Comparison of ENCODE assay signal across 8 cellular contexts in the genomic region with DNA sequence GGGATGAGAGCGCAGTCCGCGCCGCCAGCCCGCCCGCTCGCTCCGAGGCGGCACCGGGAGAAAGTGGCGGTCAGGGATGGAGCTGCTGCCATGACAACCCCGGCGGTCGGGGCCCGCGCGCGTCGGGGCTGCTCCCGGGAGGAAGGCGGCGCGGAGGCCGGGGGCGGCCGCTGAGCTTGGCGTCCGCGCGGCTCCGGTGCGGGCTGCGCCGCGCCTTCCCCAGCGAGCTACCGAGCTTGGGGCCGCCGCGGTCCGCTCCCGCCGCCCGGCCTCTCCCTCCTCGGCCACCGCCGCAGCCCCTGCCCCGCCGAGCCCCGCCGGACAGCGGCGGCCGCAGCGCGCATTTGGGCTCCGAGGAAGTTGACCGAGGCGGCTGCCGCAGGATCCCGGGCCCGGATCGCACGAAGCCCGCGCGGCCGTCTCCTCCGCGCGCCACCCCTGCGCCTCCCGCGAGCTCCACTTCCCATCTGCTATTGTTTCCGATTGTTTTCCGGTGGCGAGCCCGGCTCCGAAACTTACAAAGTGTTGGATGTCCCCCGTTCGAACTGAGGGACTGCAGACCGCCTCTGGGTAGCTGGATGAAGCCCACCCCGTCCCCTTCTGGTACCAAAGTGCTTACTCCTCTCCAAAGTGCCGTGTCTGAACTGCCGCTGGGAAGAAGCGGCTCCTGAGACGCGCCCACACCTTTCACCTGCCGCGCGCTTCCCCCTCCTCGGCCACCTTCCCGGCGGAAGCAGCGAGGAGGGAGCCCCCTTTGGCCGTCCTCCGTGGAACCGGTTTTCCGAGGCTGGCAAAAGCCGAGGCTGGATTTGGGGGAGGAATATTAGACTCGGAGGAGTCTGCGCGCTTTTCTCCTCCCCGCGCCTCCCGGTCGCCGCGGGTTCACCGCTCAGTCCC.
DNase-seq lines count a peak whose midpoint lies in the region; ATAC-seq and TF ChIP-seq lines count a peak whose summit lies in the region.

No MANE protein-coding gene starts in this region.

- DNase-seq in NCI-H345 (lab: John Stamatoyannopoulos, UW) (peak; percentile 65), fibroblast of gingiva (ENCODE audit: low read depth) (peak; percentile 58), omental fat pad (ENCODE audit: low spot score) (no peak), middle frontal gyrus (ENCODE audit: extremely low spot score, low spot score) (no peak)
- DNase-seq in stimulated activated naive CD4-positive, alpha-beta T cell (lab: John Stamatoyannopoulos, UW): no peak

- H3K9me3 ChIP-seq in ES-I3 (ENCODE audit: control insufficient read depth, insufficient read depth, low read length): no peaks in the 10 kb centered on the region

- H3K4me1 ChIP-seq in ES-I3 (ENCODE audit: insufficient read depth, low read length): peaks cover 12% of the 10 kb centered on the region

- no peaks in the 10 kb centered on the region for H3K36me3 ChIP-seq in ES-I3 (ENCODE audit: insufficient read depth, low read length)

- no peak for TF ChIP-seq CTCF in omental fat pad (IDR thresholded peaks at IDR 0.05)

- peak overlapping the region; percentile 94 for H3K9ac ChIP-seq in ES-I3 (ENCODE audit: low read depth, low read length)

- peak; percentile 41 for ATAC-seq in omental fat pad (ENCODE audit: low FRiP score)
- no peak for ATAC-seq in GM19035 (IDR thresholded peaks at IDR 0.05; ENCODE audit: unreplicated experiment)
- no peak for ATAC-seq in HG02798 (IDR thresholded peaks at IDR 0.05; ENCODE audit: poor library complexity, unreplicated experiment)

Comparison
In these comparisons a context has a peak if more than half of its experiments do, and no peak if none do; other contexts are left out.
1. DNase-seq: peak in NCI-H345 (single experiment) and fibroblast of gingiva (single experiment); none in omental fat pad (single experiment), stimulated activated naive CD4-positive, alpha-beta T cell (0 of 6) and middle frontal gyrus (single experiment).